ENCODE assay signal across 9 cellular contexts in genomic region chr3:197466586-197467399, GRCh38.
DNase-seq lines count a peak whose midpoint lies in the region; ATAC-seq and TF ChIP-seq lines count a peak whose summit lies in the region.
"Had no signal": no experiment of that assay in that cellular context is flagged by ENCODE, and none has a peak within 500 bp of the region (broad histone marks: within the 10 kb centered on the region; RNA-seq: fewer than 3 reads in every experiment).

No MANE protein-coding gene starts in this region.

- H4K20me1 ChIP-seq in hepatocyte (ENCODE audit: insufficient read depth, poor library complexity, severe bottlenecking), result no peaks in the 10 kb centered on the region

- no peaks in the 10 kb centered on the region for H3K79me2 ChIP-seq in hepatocyte

- peak; percentile 59 for DNase-seq in NCI-H2171 treated with DMSO at 0.1 percent for 48 hours (lab: John Stamatoyannopoulos, UW)
- no peak for DNase-seq in NCI-H2171 (lab: John Stamatoyannopoulos, UW)
- peak; percentile 78 for DNase-seq in WERI-Rb-1
- peak; percentile 38 for DNase-seq in hepatocyte (ENCODE audit: low spot score)
- no peak for DNase-seq in suprapubic skin (ENCODE audit: low spot score in 2 of 2)
- no peak for DNase-seq in activated CD4-positive, CD25-positive, alpha-beta regulatory T cell treated with anti-CD3 and anti-CD28 coated beads, Interleukin-2, amount 50 U/mL, for 72 hours
- DNase-seq in mesenteric fat pad (ENCODE audit: low spot score), result no peak
- DNase-seq: NCI-H2081 had no signal

- TF ChIP-seq POLR2A in suprapubic skin (IDR thresholded peaks at IDR 0.05), result no peak

- H3K9me3 ChIP-seq in WERI-Rb-1 (ENCODE audit: severe bottlenecking) (no peaks in the 10 kb centered on the region), hepatocyte (ENCODE audit: low read depth) (no peaks in the 10 kb centered on the region), suprapubic skin (no peaks in the 10 kb centered on the region)

- 32% methylated on average over 7 of the region's 7 CpGs for WGBS in hepatocyte (ENCODE audit: low lambda C conversion rate, missing lambda C conversion rate)
- 29% methylated on average over 6 of the region's 7 CpGs for WGBS in suprapubic skin

- H3K4me1 ChIP-seq in hepatocyte (ENCODE audit: insufficient read depth), result peaks cover 37% of the 10 kb centered on the region
- H3K4me1 ChIP-seq in suprapubic skin, result peaks cover 36% of the 10 kb centered on the region

- H3K9me2 ChIP-seq in hepatocyte (replicated peaks; ENCODE audit: insufficient read depth), result no peaks in the 10 kb centered on the region

- H3K27ac ChIP-seq in WERI-Rb-1 (peak overlapping the region; percentile 89), hepatocyte (peak overlapping the region; percentile 58), suprapubic skin (peak overlapping the region; percentile 59)

- H3K4me3 ChIP-seq in WERI-Rb-1 (ENCODE audit: low read depth, low read length) (peak overlapping the region; percentile 10; the same call in 1 of the 2 replicates), hepatocyte (no peak overlapping the region), suprapubic skin (no peak overlapping the region)

- no peak for ATAC-seq in GM19023 (IDR thresholded peaks at IDR 0.05; ENCODE audit: unreplicated experiment)

- no peak for TF ChIP-seq CTCF in WERI-Rb-1 (IDR thresholded peaks at IDR 0.05; ENCODE audit: low read depth, low read length)
- TF ChIP-seq CTCF in hepatocyte (IDR thresholded peaks at IDR 0.05; ENCODE audit: poor library complexity), result no peak
- no peak for TF ChIP-seq CTCF in suprapubic skin (IDR thresholded peaks at IDR 0.05)

- H3K36me3 ChIP-seq in WERI-Rb-1 (no peaks in the 10 kb centered on the region), hepatocyte (replicated peaks; ENCODE audit: insufficient read depth, low read depth) (no peaks in the 10 kb centered on the region), suprapubic skin (no peaks in the 10 kb centered on the region)

- H2AFZ ChIP-seq in hepatocyte, result peak overlapping the region; percentile 42

- H3K27me3 ChIP-seq in WERI-Rb-1 (ENCODE audit: insufficient read depth, low read depth, severe bottlenecking) (no peaks in the 10 kb centered on the region), hepatocyte (no peaks in the 10 kb centered on the region), suprapubic skin (no peaks in the 10 kb centered on the region)

- H3K4me2 ChIP-seq in hepatocyte, result peak overlapping the region; percentile 71

- no peak for TF ChIP-seq EP300 in suprapubic skin (IDR thresholded peaks at IDR 0.05)

Comparison
In these comparisons a context has a peak if more than half of its experiments do, and no peak if none do; other contexts are left out.
1. DNase-seq: peak in NCI-H2171 treated with DMSO at 0.1 percent for 48 hours (single experiment), WERI-Rb-1 (single experiment) and hepatocyte (single experiment); none in NCI-H2171 (single experiment), suprapubic skin (0 of 2), activated CD4-positive, CD25-positive, alpha-beta regulatory T cell treated with anti-CD3 and anti-CD28 coated beads, Interleukin-2, amount 50 U/mL, for 72 hours (single experiment) and mesenteric fat pad (single experiment).
2. Peak in every context shown above with its lines, with median percentiles within 50 percentile points of each other: H3K27ac ChIP-seq.